8 cellular contexts compared by ENCODE assay signal in genomic region chr19:7862413-7862951, GRCh38. TPM values are rescaled to one million over a fixed set of nuclear protein-coding genes. Genes with fewer than 3 reads are reported as not detected.
DNase-seq lines count a peak whose midpoint lies in the region; ATAC-seq and TF ChIP-seq lines count a peak whose summit lies in the region.

No MANE protein-coding gene starts in this region.

- peak overlapping the region in 48 of 59 donors; percentile 3 to 89 (median 66) for H3K27ac ChIP-seq in dorsolateral prefrontal cortex

- peaks cover 18% of the 10 kb centered on the region for H3K4me1 ChIP-seq in mucosa of descending colon (ENCODE audit: low read depth)

- ATAC-seq in mucosa of descending colon (peak; percentile 85), HG02642 (IDR thresholded peaks at IDR 0.05; ENCODE audit: poor library complexity, unreplicated experiment) (no peak)
- ATAC-seq in stimulated activated naive B cell treated with anti-CD40 and anti-IgM and Interleukin-4, amounts not matched to agents 10 μg/mL and 1 μg/mL and 100 μg/mL, for 72 hours (replicated peaks), result peak; percentile 44 to 61

- H3K9me3 Mint-ChIP-seq in stimulated activated naive B cell treated with anti-CD40 and anti-IgM and Interleukin-4, amounts not matched to agents 10 μg/mL and 1 μg/mL and 100 μg/mL, for 72 hours, result no peaks in the 10 kb centered on the region

- H3K27me3 Mint-ChIP-seq in stimulated activated naive B cell treated with anti-CD40 and anti-IgM and Interleukin-4, amounts not matched to agents 10 μg/mL and 1 μg/mL and 100 μg/mL, for 72 hours, result peaks cover 64 to 68% of the 10 kb centered on the region in 2 donors

- no peak overlapping the region for H3K27ac Mint-ChIP-seq in stimulated activated naive B cell treated with anti-CD40 and anti-IgM and Interleukin-4, amounts not matched to agents 10 μg/mL and 1 μg/mL and 100 μg/mL, for 72 hours

- H3K4me1 Mint-ChIP-seq in stimulated activated naive B cell treated with anti-CD40 and anti-IgM and Interleukin-4, amounts not matched to agents 10 μg/mL and 1 μg/mL and 100 μg/mL, for 72 hours, result peaks cover 10 to 29% of the 10 kb centered on the region in 2 donors

- peaks cover 0 to 3% (median 0%) of the 10 kb centered on the region in 45 donors for H3K27me3 ChIP-seq in dorsolateral prefrontal cortex

- intact Hi-C loops in dorsolateral prefrontal cortex (cut with DNase I) (loop anchor here in 1 of 2 donors (5.0 kb wide), 1 partner anchor 55 kb away; no protein-coding TSS in a partner anchor), mucosa of descending colon (cut with DNase I, micrococcal nuclease) (no loop called here)

- POLR2A ChIA-PET in HEK293T (lab: Yijun Ruan, JAX), result interaction anchor here (1.0 kb wide), 1 partner anchor 10 kb away, joined by 4 read pairs; no protein-coding TSS in a partner anchor

- H3K36me3 ChIP-seq in mucosa of descending colon (ENCODE audit: low read depth), result no peaks in the 10 kb centered on the region

- TF ChIP-seq CTCF in dorsolateral prefrontal cortex (IDR thresholded peaks at IDR 0.05 in 54 of 56, conservative IDR thresholded peaks at IDR 0.05 in 2 of 56; ENCODE audit: low read depth in 1 of 56, partially characterized antibody in 56 of 56) (no peak), mucosa of descending colon (IDR thresholded peaks at IDR 0.05) (no peak)

- CTCF ChIA-PET in HEK293T (lab: Yijun Ruan, JAX), result no interaction called here

- H3K4me3 ChIP-seq in dorsolateral prefrontal cortex (peak overlapping the region in 16 of 59 donors; percentile 6 to 44 (median 24)), mucosa of descending colon (no peak overlapping the region)

- peak overlapping the region; percentile 59 to 65 for H3K4me3 Mint-ChIP-seq in stimulated activated naive B cell treated with anti-CD40 and anti-IgM and Interleukin-4, amounts not matched to agents 10 μg/mL and 1 μg/mL and 100 μg/mL, for 72 hours

- H3K36me3 Mint-ChIP-seq in stimulated activated naive B cell treated with anti-CD40 and anti-IgM and Interleukin-4, amounts not matched to agents 10 μg/mL and 1 μg/mL and 100 μg/mL, for 72 hours, result peaks cover 10 to 19% of the 10 kb centered on the region in 2 donors

- H3K9me3 ChIP-seq in mucosa of descending colon, result no peaks in the 10 kb centered on the region

- peak; percentile 52 for DNase-seq in HEK293T (ENCODE audit: extremely low spot score)
- peak; percentile 63 to 69 for DNase-seq in activated CD4-positive, alpha-beta T cell treated with anti-CD3 and anti-CD28 coated beads, Interleukin-2, amount 50 U/mL, for 4 hours
- peak in 1 of 10 donors; percentile 84 for DNase-seq in dorsolateral prefrontal cortex
- DNase-seq in mucosa of descending colon, result peak; percentile 83 to 88 (median 87)
- DNase-seq in stimulated activated naive B cell treated with anti-CD40 and anti-IgM and Interleukin-4, amounts not matched to agents 10 μg/mL and 1 μg/mL and 100 μg/mL, for 72 hours, result no peak
- no peak for DNase-seq in SIG-M5 treated with dmso at 0.1 percent for 504 hours (lab: John Stamatoyannopoulos, UW; ENCODE audit: unreplicated experiment)
- no peak for DNase-seq in dedifferentiated amniotic fluid mesenchymal stem cell (ENCODE audit: extremely low spot score)

TF ChIP-seq in HEK293T, 16 proteins besides CTCF, POLR2A, EP300 and RAD21:
- TF ChIP-seq FOXM1 (IDR thresholded peaks at IDR 0.05; ENCODE audit: borderline replicate concordance) (no peak), FOXK2 (IDR thresholded peaks at IDR 0.05) (no peak), ZNF384 (IDR thresholded peaks at IDR 0.05) (no peak), NFRKB (IDR thresholded peaks at IDR 0.05) (no peak), FOXA1 (IDR thresholded peaks at IDR 0.05) (no peak), CTBP1 (IDR thresholded peaks at IDR 0.05; ENCODE audit: borderline replicate concordance) (no peak), HDGF (IDR thresholded peaks at IDR 0.05; ENCODE audit: borderline replicate concordance) (no peak), TARDBP (IDR thresholded peaks at IDR 0.05) (no peak), SUZ12 (IDR thresholded peaks at IDR 0.05) (no peak), BHLHE40 (IDR thresholded peaks at IDR 0.05; ENCODE audit: borderline replicate concordance) (no peak), L3MBTL2 (conservative IDR thresholded peaks at IDR 0.05) (no peak)
TF ChIP-seq in HEK293T: peak in this region for 0.

RNA-seq across cellular contexts. Expression of gene PRR36, which starts 11.7 kb away (rescaled TPM):
- 10 to 100 TPM; 15.0 to 72.0 (median 46.3) TPM for total RNA-seq in dorsolateral prefrontal cortex
- total RNA-seq in mucosa of descending colon, result under 1 TPM; 0.22 to 0.58 (median 0.23) TPM

RNA-seq across cellular contexts. Expression of gene LRRC8E, which starts 25.8 kb away (rescaled TPM):
- total RNA-seq in dorsolateral prefrontal cortex, result under 1 TPM in 4 of 120 experiments, not detected in 116; 0.15 to 0.20 (median 0.18) TPM
- 1 to 10 TPM in 2 of 3 donors, under 1 TPM in 1; 0.32 to 1.5 (median 1.3) TPM for total RNA-seq in mucosa of descending colon

RNA-seq across cellular contexts. Expression of gene EVI5L, which starts 32.5 kb away (rescaled TPM):
- 10 to 100 TPM; 47.6 to 92.0 (median 62.5) TPM for total RNA-seq in dorsolateral prefrontal cortex
- total RNA-seq in mucosa of descending colon, result 10 to 100 TPM in 2 of 3 donors, 1 to 10 TPM in 1; 8.3 to 17.6 (median 11.4) TPM

RNA-seq across cellular contexts. Expression of gene MAP2K7, which starts 41.2 kb away (rescaled TPM):
- total RNA-seq in dorsolateral prefrontal cortex, result 10 to 100 TPM; 28.0 to 51.9 (median 39.4) TPM
- 10 to 100 TPM; 31.5 to 49.2 (median 41.7) TPM for total RNA-seq in mucosa of descending colon

RNA-seq across cellular contexts. Expression of gene TGFBR3L, which starts 52.1 kb away (rescaled TPM):
- total RNA-seq in dorsolateral prefrontal cortex (10 to 100 TPM in 119 of 120 experiments, 1 to 10 TPM in 1; 9.8 to 66.3 (median 34.6) TPM), mucosa of descending colon (under 1 TPM in 1 of 3 donors, not detected in 2; 0.79 TPM)

Comparison
In these comparisons a context has a peak if more than half of its experiments do, and no peak if none do; other contexts are left out.
1. DNase-seq: peak in HEK293T (single experiment), activated CD4-positive, alpha-beta T cell treated with anti-CD3 and anti-CD28 coated beads, Interleukin-2, amount 50 U/mL, for 4 hours (2 of 2) and mucosa of descending colon (3 of 3); none in stimulated activated naive B cell treated with anti-CD40 and anti-IgM and Interleukin-4, amounts not matched to agents 10 μg/mL and 1 μg/mL and 100 μg/mL, for 72 hours (single experiment), SIG-M5 treated with dmso at 0.1 percent for 504 hours (single experiment) and dedifferentiated amniotic fluid mesenchymal stem cell (single experiment).
2. RNA of gene PRR36, which starts 11.7 kb away (total RNA-seq): 15.0 to 72.0 TPM in dorsolateral prefrontal cortex; 0.22 to 0.58 TPM in mucosa of descending colon; every median in the first group is over 10 times any median in the second.